16 cellular contexts compared by ENCODE assay signal in the genomic region with DNA sequence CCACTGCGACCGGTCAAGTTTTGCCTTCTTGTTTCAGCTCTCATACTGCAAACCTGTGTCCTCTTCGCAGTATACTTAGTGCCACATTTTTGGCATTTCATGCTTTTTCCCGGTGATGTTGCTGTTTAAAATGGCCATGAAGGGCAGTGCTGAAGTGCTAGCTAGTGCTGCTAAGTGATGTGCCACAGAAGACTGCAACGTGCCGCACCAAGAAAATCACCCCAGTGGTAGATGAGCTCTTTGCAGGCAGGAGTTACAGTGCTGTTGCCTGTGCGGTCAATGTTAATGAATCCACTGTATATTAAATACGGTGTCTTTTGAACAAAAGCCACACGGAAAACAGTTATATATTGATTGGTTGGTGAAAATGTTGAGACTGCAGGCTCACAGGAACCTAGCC.
"Had no signal": no experiment of that assay in that cellular context is flagged by ENCODE, and none has a peak within 500 bp of the region (broad histone marks: within the 10 kb centered on the region; RNA-seq: fewer than 3 reads in every experiment).

No MANE protein-coding gene starts in this region.

- H3K27me3 Mint-ChIP-seq: activated CD4-positive, alpha-beta T cell treated with anti-CD3 and anti-CD28 coated beads for 36 hours; naive B cell had no signal

- H3K4me1 Mint-ChIP-seq: activated CD4-positive, alpha-beta T cell treated with anti-CD3 and anti-CD28 coated beads for 36 hours; naive B cell had no signal

- H3K36me3 Mint-ChIP-seq: activated naive CD4-positive, alpha-beta T cell treated with anti-CD3 and anti-CD28 coated beads, Interleukin-2, amount 50 U/mL, for 72 hours; memory B cell; naive B cell had no signal

- H3K4me3 Mint-ChIP-seq: activated CD4-positive, alpha-beta T cell treated with anti-CD3 and anti-CD28 coated beads for 36 hours; memory B cell; naive B cell had no signal

- ATAC-seq: activated CD4-positive, alpha-beta T cell treated with anti-CD3 and anti-CD28 coated beads for 36 hours; activated naive CD4-positive, alpha-beta T cell treated with anti-CD3 and anti-CD28 coated beads, Interleukin-2, amount 50 U/mL, for 72 hours; mucosa of descending colon had no signal

- H3K9me3 Mint-ChIP-seq: activated naive CD4-positive, alpha-beta T cell treated with anti-CD3 and anti-CD28 coated beads, Interleukin-2, amount 50 U/mL, for 72 hours; memory B cell had no signal

- FAIRE-seq: colon, frontal cortex, TTC549 had no signal

- DNase-seq: activated CD4-positive, alpha-beta T cell treated with anti-CD3 and anti-CD28 coated beads for 36 hours; activated CD4-positive, alpha-beta T cell treated with anti-CD3 and anti-CD28 coated beads, Interleukin-2, amount 50 U/mL, for 48 hours; activated gamma-delta T cell treated with Interleukin-2 at 50 U/mL for 16 hours; amniotic stem cell; dorsolateral prefrontal cortex; mucosa of descending colon; naive B cell; sigmoid colon; spleen; stimulated activated naive CD4-positive, alpha-beta T cell treated with Interleukin-2 at 50 U/mL for 16 hours; thyroid gland had no signal

- H3K27ac Mint-ChIP-seq: activated CD4-positive, alpha-beta T cell treated with anti-CD3 and anti-CD28 coated beads for 36 hours; activated naive CD4-positive, alpha-beta T cell treated with anti-CD3 and anti-CD28 coated beads, Interleukin-2, amount 50 U/mL, for 72 hours; memory B cell; naive B cell had no signal
